In genomic region chr9:22446950-22447606, GRCh38 we compare ENCODE assay signal across 1 cellular context.
A peak's percentile ranks its signal among the peaks of the same experiment; 100 is the strongest.
TF ChIP-seq lines count a peak whose summit lies in the region.

No MANE protein-coding gene starts in this region.

TF ChIP-seq in H1, 55 proteins besides CTCF, POLR2A, EP300 and RAD21 (continued from another document):
- no peak for TF ChIP-seq POU5F1 (IDR thresholded peaks at IDR 0.05; ENCODE audit: low read depth, low read length)
- no peak for TF ChIP-seq MAFK (IDR thresholded peaks at IDR 0.05; ENCODE audit: low read depth, low read length)
- TF ChIP-seq E2F6 (IDR thresholded peaks at IDR 0.05), result peak; percentile 65; the same call in 1 of the 2 replicates
- TF ChIP-seq, protein P1, sequence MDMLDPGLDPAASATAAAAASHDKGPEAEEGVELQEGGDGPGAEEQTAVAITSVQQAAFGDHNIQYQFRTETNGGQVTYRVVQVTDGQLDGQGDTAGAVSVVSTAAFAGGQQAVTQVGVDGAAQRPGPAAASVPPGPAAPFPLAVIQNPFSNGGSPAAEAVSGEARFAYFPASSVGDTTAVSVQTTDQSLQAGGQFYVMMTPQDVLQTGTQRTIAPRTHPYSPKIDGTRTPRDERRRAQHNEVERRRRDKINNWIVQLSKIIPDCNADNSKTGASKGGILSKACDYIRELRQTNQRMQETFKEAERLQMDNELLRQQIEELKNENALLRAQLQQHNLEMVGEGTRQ (IDR thresholded peaks at IDR 0.05; ENCODE audit: low read length), result no peak
- no peak for TF ChIP-seq BACH1 (IDR thresholded peaks at IDR 0.05; ENCODE audit: low read length)
- no peak for TF ChIP-seq BRCA1 (IDR thresholded peaks at IDR 0.05; ENCODE audit: low read depth, low read length)
